In genomic region chr18:12305930-12306629, GRCh38 we compare ENCODE assay signal across 15 cellular contexts. TPM values are rescaled to one million over a fixed set of nuclear protein-coding genes. Genes with fewer than 3 reads are reported as not detected.
DNase-seq lines count a peak whose midpoint lies in the region; ATAC-seq and TF ChIP-seq lines count a peak whose summit lies in the region.
"Had no signal": no experiment of that assay in that cellular context is flagged by ENCODE, and none has a peak within 500 bp of the region (broad histone marks: within the 10 kb centered on the region; RNA-seq: fewer than 3 reads in every experiment).

No MANE protein-coding gene starts in this region.

- no peak for TF ChIP-seq CTCF in cardiac muscle cell (IDR thresholded peaks at IDR 0.05; ENCODE audit: low read depth, low read length)
- no peak for TF ChIP-seq CTCF in brain microvascular endothelial cell (IDR thresholded peaks at IDR 0.05; ENCODE audit: low read depth, low read length, missing control alignments)
- TF ChIP-seq CTCF in tibial artery (IDR thresholded peaks at IDR 0.05), result no peak

- intact Hi-C loops in left ventricle myocardium superior (cut with micrococcal nuclease) (no loop called here), tibial artery (cut with DNase I; ENCODE audit: low total_unique reads) (loop anchor here (5.0 kb wide), 1 partner anchor 34 kb away; no protein-coding TSS in a partner anchor)

- WGBS in mesodermal cell (ENCODE audit: insufficient coverage in 2 of 2), 2 experiments, result 54 to 56% methylated on average over 23 to 24 of the region's 25 CpGs

- in situ Hi-C loops in brain microvascular endothelial cell (cut with HindIII; ENCODE audit: low pct_ligation_motif_present, low sequenced_read_pairs), result no loop called here

- H3K36me3 ChIP-seq in cardiac muscle cell (peaks cover 2% of the 10 kb centered on the region), brain microvascular endothelial cell (replicated peaks) (peaks cover 28% of the 10 kb centered on the region), mesodermal cell (ENCODE audit: control insufficient read depth, insufficient read depth, low read length) (peaks cover 22% of the 10 kb centered on the region), tibial artery (peaks cover 0 to 7% (median 7%) of the 10 kb centered on the region in 3 donors)
- H3K36me3 ChIP-seq: prostate gland had no signal

- H3K27me3 ChIP-seq in cardiac muscle cell, result no peaks in the 10 kb centered on the region
- H3K27me3 ChIP-seq in brain microvascular endothelial cell (replicated peaks), result no peaks in the 10 kb centered on the region
- H3K27me3 ChIP-seq in tibial artery, result no peaks in the 10 kb centered on the region

- H3K4me3 ChIP-seq in cardiac muscle cell (no peak overlapping the region), brain microvascular endothelial cell (ENCODE audit: low read depth, low read length) (peak overlapping the region; percentile 20), mesodermal cell (ENCODE audit: extremely low read depth, insufficient read depth, low read length, poor library complexity, severe bottlenecking) (peak overlapping the region; percentile 82), tibial artery (peak overlapping the region; percentile 82 to 88)

- DNase-seq in cardiac muscle cell (ENCODE audit: low read depth in 1 of 2, low spot score in 1 of 2) (peak; percentile 42 to 51), left ventricle myocardium superior (no peak), brain microvascular endothelial cell (no peak), tibial artery (peak in 1 of 2 donors; percentile 60), NCI-H2227 (lab: John Stamatoyannopoulos, UW; ENCODE audit: unreplicated experiment) (no peak), DMS79 treated with DMSO at 0.1 percent for 48 hours (lab: John Stamatoyannopoulos, UW) (no peak)
- DNase-seq: activated CD4-positive, alpha-beta T cell treated with anti-CD3 and anti-CD28 coated beads, Interleukin-2, amount 10 ng/mL, durations not matched to agents 7 days and 5 days; activated naive CD8-positive, alpha-beta T cell treated with anti-CD3 and anti-CD28 coated beads, Interleukin-2, amount 10 ng/mL, durations not matched to agents 7 days and 5 days; GOT3; islet precursor cell; NCI-H2227 treated with DMSO at 0.1 percent for 48 hours had no signal

- H3K4me1 ChIP-seq in cardiac muscle cell (ENCODE audit: low read depth) (peaks cover 40% of the 10 kb centered on the region), mesodermal cell (ENCODE audit: control insufficient read depth, insufficient read depth, low read length, poor library complexity, severe bottlenecking) (peaks cover 22% of the 10 kb centered on the region), tibial artery (peaks cover 0 to 38% (median 27%) of the 10 kb centered on the region in 4 donors)
- H3K4me1 ChIP-seq: prostate gland had no signal

- ATAC-seq in left ventricle myocardium superior (no peak), GM19455 (IDR thresholded peaks at IDR 0.05; ENCODE audit: unreplicated experiment) (no peak)

- H3K27ac ChIP-seq in cardiac muscle cell (peak overlapping the region; percentile 13), brain microvascular endothelial cell (peak overlapping the region; percentile 99), mesodermal cell (ENCODE audit: low read depth, low read length, severe bottlenecking) (no peak overlapping the region), tibial artery (peak overlapping the region in 1 of 2 donors; percentile 98)

- H3K9me3 ChIP-seq in cardiac muscle cell (ENCODE audit: low read depth) (no peaks in the 10 kb centered on the region), mesodermal cell (ENCODE audit: control insufficient read depth, low read length) (peaks cover 13% of the 10 kb centered on the region), tibial artery (no peaks in the 10 kb centered on the region)
- H3K9me3 ChIP-seq: prostate gland had no signal

RNA-seq across cellular contexts. Expression of gene TUBB6, which starts 2.0 kb away (rescaled TPM):
- total RNA-seq in cardiac muscle cell (212 and 450 TPM in 2 replicates), left ventricle myocardium superior (82.0 TPM)
- polyA plus RNA-seq in cardiac muscle cell, result 185 and 240 TPM in 2 replicates
- 237 TPM for polyA plus RNA-seq in mesodermal cell (2013, experiment 1 of 2)
- polyA plus RNA-seq in mesodermal cell (2013, experiment 2 of 2), result 204 TPM

RNA-seq across cellular contexts. Expression of gene CIDEA, which starts 51.9 kb away (rescaled TPM):
- total RNA-seq in cardiac muscle cell (not detected in 2 replicates), left ventricle myocardium superior (0.52 TPM)
- polyA plus RNA-seq in cardiac muscle cell, result not detected in 2 replicates
- polyA plus RNA-seq in mesodermal cell (2013, experiment 1 of 2), result not detected
- polyA plus RNA-seq in mesodermal cell (2013, experiment 2 of 2), result not detected
- total RNA-seq: activated CD4-positive, alpha-beta T cell treated with anti-CD3 and anti-CD28 coated beads, Interleukin-2, amount 10 ng/mL, durations not matched to agents 7 days and 5 days; activated naive CD8-positive, alpha-beta T cell treated with anti-CD3 and anti-CD28 coated beads, Interleukin-2, amount 10 ng/mL, durations not matched to agents 7 days and 5 days; LHCN-M2; prostate gland had no signal

Comparison
In these comparisons a context has a peak if more than half of its experiments do, and no peak if none do; other contexts are left out.
1. DNase-seq: peak in cardiac muscle cell (2 of 2); none in left ventricle myocardium superior (single experiment), brain microvascular endothelial cell (single experiment), NCI-H2227 (single experiment) and DMS79 treated with DMSO at 0.1 percent for 48 hours (single experiment).